ENCODE assay signal across 10 cellular contexts in genomic region chr17:40445769-40446468, GRCh38. TPM values are rescaled to one million over a fixed set of nuclear protein-coding genes. Genes with fewer than 3 reads are reported as not detected.
DNase-seq lines count a peak whose midpoint lies in the region; ATAC-seq, FAIRE-seq and TF ChIP-seq lines count a peak whose summit lies in the region.
"Had no signal": no experiment of that assay in that cellular context is flagged by ENCODE, and none has a peak within 500 bp of the region (broad histone marks: within the 10 kb centered on the region; RNA-seq: fewer than 3 reads in every experiment).

No MANE protein-coding gene starts in this region.

- FAIRE-seq in A549 (lab: Jason Lieb, UNC) (no peak), GM12892 (lab: Jason Lieb, UNC) (no peak)

- H3K9me3 Mint-ChIP-seq in HFFc6 (no peaks in the 10 kb centered on the region), mesothelial cell of epicardium (no peaks in the 10 kb centered on the region)

- peak overlapping the region; percentile 98 for H3K27ac ChIP-seq in A549
- peak overlapping the region; percentile 91 for H3K27ac ChIP-seq in colonic mucosa
- H3K27ac ChIP-seq in substantia nigra (ENCODE audit: low read depth, low read length, poor library complexity, severe bottlenecking) = no peak overlapping the region
- no peak overlapping the region for H3K27ac ChIP-seq in foreskin keratinocyte

- H3K27me3 Mint-ChIP-seq in HFFc6 (ENCODE audit: insufficient read depth) (peaks cover 4% of the 10 kb centered on the region), mesothelial cell of epicardium (ENCODE audit: low read depth) (peaks cover 17% of the 10 kb centered on the region)

- ATAC-seq in A549 (peak in 1 of 2 experiments; percentile 1; a peak in 1 of 6 replicates), HG02763 (IDR thresholded peaks at IDR 0.05; ENCODE audit: unreplicated experiment) (no peak), foreskin keratinocyte (no peak)

- peak overlapping the region; percentile 93 to 99 for H3K9ac ChIP-seq in colonic mucosa (ENCODE audit: low read depth in 2 of 2, low read length in 2 of 2)

- H3K27me3 ChIP-seq in colonic mucosa (no peaks in the 10 kb centered on the region), foreskin keratinocyte (peaks cover 27% of the 10 kb centered on the region)

- 7% methylated on average over 10 of the region's 10 CpGs for WGBS in A549 (ENCODE audit: missing lambda C conversion rate)

- POLR2A ChIA-PET in A549 (lab: Yijun Ruan, JAX) = interaction anchor here (0.5 to 1.2 kb wide), 6 partner anchors 8 to 1462 kb away, joined by 3 to 4 read pairs (median 4); partner anchors contain the start of gene TOP2A

- no peaks in the 10 kb centered on the region for H3K9me3 ChIP-seq in A549
- H3K9me3 ChIP-seq in colonic mucosa = no peaks in the 10 kb centered on the region
- H3K9me3 ChIP-seq: HAP-1 had no signal

- no peak for TF ChIP-seq EP300 in A549 (IDR thresholded peaks at IDR 0.05)

- peak overlapping the region; percentile 91 for H3K4me2 ChIP-seq in A549

- H3K27ac Mint-ChIP-seq in HFFc6 (peak overlapping the region; percentile 92), mesothelial cell of epicardium (peak overlapping the region; percentile 89)

- TF ChIP-seq POLR2A in A549 (IDR thresholded peaks at IDR 0.05; ENCODE audit: low read length) (no peak), GM12892 (IDR thresholded peaks at IDR 0.05; ENCODE audit: low read depth, low read length) (no peak)

- H3K36me3 Mint-ChIP-seq in HFFc6 (ENCODE audit: low read depth) (peaks cover 20% of the 10 kb centered on the region), mesothelial cell of epicardium (no peaks in the 10 kb centered on the region)

- H3K4me3 Mint-ChIP-seq in HFFc6 (peak overlapping the region; percentile 96), mesothelial cell of epicardium (peak overlapping the region; percentile 70)

- TF ChIP-seq CTCF in A549 (IDR thresholded peaks at IDR 0.05) (no peak), HFFc6 (IDR thresholded peaks at IDR 0.05) (peak; percentile 59), colonic mucosa (IDR thresholded peaks at IDR 0.05) (no peak), mesothelial cell of epicardium (IDR thresholded peaks at IDR 0.05; ENCODE audit: unreplicated experiment) (no peak), foreskin keratinocyte (conservative IDR thresholded peaks at IDR 0.05) (no peak)

- no peaks in the 10 kb centered on the region for H3K36me3 ChIP-seq in colonic mucosa
- H3K36me3 ChIP-seq: HAP-1 had no signal

- H3K4me3 ChIP-seq in A549 = peak overlapping the region; percentile 78
- peak overlapping the region; percentile 74 for H3K4me3 ChIP-seq in colonic mucosa

- H3K4me1 ChIP-seq in A549 (peaks cover 52% of the 10 kb centered on the region), colonic mucosa (peaks cover 26% of the 10 kb centered on the region), foreskin keratinocyte (no peaks in the 10 kb centered on the region)

- H3K4me1 Mint-ChIP-seq in HFFc6 (ENCODE audit: low read depth) (peaks cover 60% of the 10 kb centered on the region), mesothelial cell of epicardium (peaks cover 33% of the 10 kb centered on the region)

- intact Hi-C loops in colonic mucosa (cut with DNase I) = no loop called here

- CTCF ChIA-PET in A549 (lab: Yijun Ruan, JAX) = interaction anchor here (0.7 to 37.5 kb wide), 11 partner anchors 12 to 115 kb away, joined by 3 to 822 read pairs (median 11); no protein-coding TSS in a partner anchor

- no peak for TF ChIP-seq RAD21 in A549 (conservative IDR thresholded peaks at IDR 0.05 in 1 of 2, IDR thresholded peaks at IDR 0.05 in 1 of 2)

- DNase-seq in A549 (ENCODE audit: low read depth in 1 of 2, low spot score in 1 of 2) (peak; percentile 60 to 78), HFFc6 (no peak), colonic mucosa (no peak), mesothelial cell of epicardium (ENCODE audit: low spot score in 2 of 2, unreplicated experiment in 2 of 2) (no peak), substantia nigra (lab: John Stamatoyannopoulos, UW) (no peak), GM12892 (ENCODE audit: insufficient read length) (no peak), foreskin keratinocyte (no peak)
- DNase-seq: T-helper 9 cell had no signal

TF ChIP-seq in A549, 52 proteins besides CTCF, POLR2A, EP300 and RAD21:
- TF ChIP-seq EHF (CRISPR knock-in tag; IDR thresholded peaks at IDR 0.05) = no peak
- TF ChIP-seq GATA3 (IDR thresholded peaks at IDR 0.05; ENCODE audit: borderline replicate concordance) = peak; percentile 9; the same call in 1 of the 2 replicates
- TF ChIP-seq CHD4 (IDR thresholded peaks at IDR 0.05; ENCODE audit: borderline replicate concordance) = no peak
- 0 out of 2 replicates have a peak, but pooled peaks have one; percentile 33 for TF ChIP-seq MAX (IDR thresholded peaks at IDR 0.05)
- peak; percentile 55; the same call in 1 of the 2 replicates for TF ChIP-seq USF2 (IDR thresholded peaks at IDR 0.05)
- 0 out of 2 replicates have a peak, but pooled peaks have one; percentile 42 for TF ChIP-seq POLR2AphosphoS2 (conservative IDR thresholded peaks at IDR 0.05; ENCODE audit: low read length)
- TF ChIP-seq RARB (CRISPR knock-in tag; IDR thresholded peaks at IDR 0.05) = no peak
- no peak for TF ChIP-seq TP53 (CRISPR knock-in tag; IDR thresholded peaks at IDR 0.05)
- peak in 1 of 2 experiments; percentile 44; a peak in 2 of 5 replicates for TF ChIP-seq JUN (IDR thresholded peaks at IDR 0.05)

RNA-seq across cellular contexts. Expression of gene IGFBP4, which starts 2.7 kb away (rescaled TPM):
- 1,080 and 1,577 TPM in 2 replicates for polyA plus RNA-seq in A549 (2011; rRNA removed)
- 1,069 and 1,422 TPM in 2 replicates for polyA plus RNA-seq in A549 (2012; cell fraction: cytosol; rRNA removed)
- polyA plus RNA-seq in A549 (2012; cell fraction: nucleus; rRNA removed) = 982 and 1,044 TPM in 2 replicates
- 1,501 to 1,941 TPM (median 1,829 TPM) in 3 replicates for polyA plus RNA-seq in A549 (2017; fragmentation: RNase III; extraction: RNeasy Plus Mini Kit Qiagen cat#74134 plus additional on column Dnase treatment)
- polyA minus RNA-seq in A549 (2011; rRNA and poly(A)+ RNA removed) = 1,444 and 1,452 TPM in 2 replicates
- 100 to 1,000 TPM; 575 to 816 (median 659) TPM for total RNA-seq in HFFc6 (2021; fragmentation: NEBNext Ultra II Directional; extraction: Animal tissue kit (Norgen Biotek cat#: 25700))
- 100 to 1,000 TPM; 182 to 291 TPM for total RNA-seq in colonic mucosa
- total RNA-seq in mesothelial cell of epicardium = 106 to 111 TPM (median 108 TPM) in 3 replicates
- polyA plus RNA-seq in GM12892 (2012; ENCODE audit: missing spikeins) = 3.6 TPM
- 7.7 and 18.4 TPM in 2 replicates for total RNA-seq in foreskin keratinocyte
- polyA plus RNA-seq in foreskin keratinocyte = 11.5 and 28.3 TPM in 2 replicates

RNA-seq across cellular contexts. Expression of gene TOP2A, which starts 28.2 kb away (rescaled TPM):
- 273 and 416 TPM in 2 replicates for polyA plus RNA-seq in A549 (2011; rRNA removed)
- 78.4 and 82.0 TPM in 2 replicates for polyA plus RNA-seq in A549 (2012; cell fraction: cytosol; rRNA removed)
- polyA plus RNA-seq in A549 (2012; cell fraction: nucleus; rRNA removed) = 75.2 and 121 TPM in 2 replicates
- polyA plus RNA-seq in A549 (2017; fragmentation: RNase III; extraction: RNeasy Plus Mini Kit Qiagen cat#74134 plus additional on column Dnase treatment) = 210 to 241 TPM (median 226 TPM) in 3 replicates
- polyA minus RNA-seq in A549 (2011; rRNA and poly(A)+ RNA removed) = 83.1 and 83.3 TPM in 2 replicates
- total RNA-seq in HFFc6 (2021; fragmentation: NEBNext Ultra II Directional; extraction: Animal tissue kit (Norgen Biotek cat#: 25700)) = 100 to 1,000 TPM in 5 of 6 experiments, 10 to 100 TPM in 1; 73.2 to 170 (median 150) TPM
- 100 to 1,000 TPM in 1 of 2 donors, 10 to 100 TPM in 1; 46.2 to 124 TPM for total RNA-seq in colonic mucosa
- total RNA-seq in mesothelial cell of epicardium = 79.4 to 91.0 TPM (median 85.3 TPM) in 3 replicates
- 89.2 TPM for polyA plus RNA-seq in GM12892 (2012; ENCODE audit: missing spikeins)
- 111 and 148 TPM in 2 replicates for total RNA-seq in foreskin keratinocyte
- 81.1 and 112 TPM in 2 replicates for polyA plus RNA-seq in foreskin keratinocyte

RNA-seq across cellular contexts. Expression of gene TNS4, which starts 55.5 kb away (rescaled TPM):
- polyA plus RNA-seq in A549 (2011; rRNA removed) (24.2 and 45.9 TPM in 2 replicates), A549 (2017; fragmentation: RNase III; extraction: RNeasy Plus Mini Kit Qiagen cat#74134 plus additional on column Dnase treatment) (61.6 to 75.9 TPM (median 73.5 TPM) in 3 replicates), foreskin keratinocyte (271 and 305 TPM in 2 replicates)
- polyA plus RNA-seq in A549 (2012; cell fraction: cytosol; rRNA removed) = 18.0 and 30.2 TPM in 2 replicates
- 83.8 and 125 TPM in 2 replicates for polyA plus RNA-seq in A549 (2012; cell fraction: nucleus; rRNA removed)
- polyA minus RNA-seq in A549 (2011; rRNA and poly(A)+ RNA removed) = 62.8 and 79.7 TPM in 2 replicates
- under 1 TPM in 1 of 6 experiments, not detected in 5; 0.17 TPM for total RNA-seq in HFFc6 (2021; fragmentation: NEBNext Ultra II Directional; extraction: Animal tissue kit (Norgen Biotek cat#: 25700))
- total RNA-seq in colonic mucosa (10 to 100 TPM in 1 of 2 donors, 1 to 10 TPM in 1; 8.8 to 20.4 TPM), mesothelial cell of epicardium (0.07 TPM in 1 of 3 replicates, not detected in the others), foreskin keratinocyte (285 and 352 TPM in 2 replicates)
- not detected for polyA plus RNA-seq in GM12892 (2012; ENCODE audit: missing spikeins)

Comparison
In these comparisons a context has a peak if more than half of its experiments do, and no peak if none do; other contexts are left out.
1. DNase-seq: peak in A549 (2 of 2); none in HFFc6 (single experiment), colonic mucosa (single experiment), mesothelial cell of epicardium (0 of 2), substantia nigra (0 of 49), GM12892 (single experiment) and foreskin keratinocyte (0 of 2).
2. H3K27ac ChIP-seq: peak in A549 (2 of 2) and colonic mucosa (single experiment); none in substantia nigra (single experiment) and foreskin keratinocyte (single experiment).
3. RNA of gene TNS4, which starts 55.5 kb away (total RNA-seq): 285 to 352 TPM in foreskin keratinocyte; 8.8 to 20.4 TPM in colonic mucosa, 0.17 TPM in HFFc6 and 0.07 TPM in mesothelial cell of epicardium; every median in the first group is over 10 times any median in the second.